In genomic region chrX:134568617-134569016, GRCh38 we compare ENCODE assay signal across 1 cellular context.
TF ChIP-seq lines count a peak whose summit lies in the region.

No MANE protein-coding gene starts in this region.

TF ChIP-seq in GM23338, 12 proteins besides CTCF, POLR2A, EP300 and RAD21 (continued from another document):
- TF ChIP-seq REST (IDR thresholded peaks at IDR 0.05; ENCODE audit: unreplicated experiment), result no peak
- no peak for TF ChIP-seq EZH2 (IDR thresholded peaks at IDR 0.05; ENCODE audit: low read depth, unreplicated experiment)
- TF ChIP-seq NANOG (IDR thresholded peaks at IDR 0.05; ENCODE audit: borderline replicate concordance), result no peak
- no peak for TF ChIP-seq ZNF114 (CRISPR knock-in tag; IDR thresholded peaks at IDR 0.05)
- TF ChIP-seq ZNF331 (CRISPR knock-in tag; IDR thresholded peaks at IDR 0.05; ENCODE audit: low read depth), result no peak
- no peak for TF ChIP-seq CREB1 (CRISPR knock-in tag; IDR thresholded peaks at IDR 0.05; ENCODE audit: low read depth)
- TF ChIP-seq, protein P1, sequence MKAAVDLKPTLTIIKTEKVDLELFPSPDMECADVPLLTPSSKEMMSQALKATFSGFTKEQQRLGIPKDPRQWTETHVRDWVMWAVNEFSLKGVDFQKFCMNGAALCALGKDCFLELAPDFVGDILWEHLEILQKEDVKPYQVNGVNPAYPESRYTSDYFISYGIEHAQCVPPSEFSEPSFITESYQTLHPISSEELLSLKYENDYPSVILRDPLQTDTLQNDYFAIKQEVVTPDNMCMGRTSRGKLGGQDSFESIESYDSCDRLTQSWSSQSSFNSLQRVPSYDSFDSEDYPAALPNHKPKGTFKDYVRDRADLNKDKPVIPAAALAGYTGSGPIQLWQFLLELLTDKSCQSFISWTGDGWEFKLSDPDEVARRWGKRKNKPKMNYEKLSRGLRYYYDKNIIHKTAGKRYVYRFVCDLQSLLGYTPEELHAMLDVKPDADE (IDR thresholded peaks at IDR 0.05), result no peak
